In genomic region chr19:48456864-48457263, GRCh38 we compare ENCODE assay signal across 3 cellular contexts.
A peak's percentile ranks its signal among the peaks of the same experiment; 100 is the strongest.
TF ChIP-seq lines count a peak whose summit lies in the region.

No MANE protein-coding gene starts in this region.

TF ChIP-seq in HepG2, 621 proteins besides CTCF, POLR2A, EP300 and RAD21:
- TF ChIP-seq JDP2 (CRISPR knock-in tag; IDR thresholded peaks at IDR 0.05; ENCODE audit: borderline replicate concordance) (no peak), SMARCE1 (IDR thresholded peaks at IDR 0.05; ENCODE audit: borderline replicate concordance) (no peak), ZNF121 (CRISPR knock-in tag; IDR thresholded peaks at IDR 0.05) (peak; percentile 64; the same call in 1 of the 2 replicates)

TF ChIP-seq in HEK293, 187 proteins besides CTCF, POLR2A, EP300 and RAD21:
- TF ChIP-seq ZNF121 (tag by site-specific recombination; IDR thresholded peaks at IDR 0.05): peak; percentile 71; the same call in 1 of the 2 replicates
- no peak for TF ChIP-seq ZNF707 (tag by site-specific recombination; IDR thresholded peaks at IDR 0.05)

TF ChIP-seq in WTC11, 78 proteins besides CTCF, POLR2A, EP300 and RAD21:
- TF ChIP-seq ZNF121 (CRISPR knock-in tag; IDR thresholded peaks at IDR 0.05) (peak; percentile 64), IRF1 (CRISPR knock-in tag; IDR thresholded peaks at IDR 0.05) (no peak)
